Comparison of ENCODE assay signal across 9 cellular contexts in the genomic region with DNA sequence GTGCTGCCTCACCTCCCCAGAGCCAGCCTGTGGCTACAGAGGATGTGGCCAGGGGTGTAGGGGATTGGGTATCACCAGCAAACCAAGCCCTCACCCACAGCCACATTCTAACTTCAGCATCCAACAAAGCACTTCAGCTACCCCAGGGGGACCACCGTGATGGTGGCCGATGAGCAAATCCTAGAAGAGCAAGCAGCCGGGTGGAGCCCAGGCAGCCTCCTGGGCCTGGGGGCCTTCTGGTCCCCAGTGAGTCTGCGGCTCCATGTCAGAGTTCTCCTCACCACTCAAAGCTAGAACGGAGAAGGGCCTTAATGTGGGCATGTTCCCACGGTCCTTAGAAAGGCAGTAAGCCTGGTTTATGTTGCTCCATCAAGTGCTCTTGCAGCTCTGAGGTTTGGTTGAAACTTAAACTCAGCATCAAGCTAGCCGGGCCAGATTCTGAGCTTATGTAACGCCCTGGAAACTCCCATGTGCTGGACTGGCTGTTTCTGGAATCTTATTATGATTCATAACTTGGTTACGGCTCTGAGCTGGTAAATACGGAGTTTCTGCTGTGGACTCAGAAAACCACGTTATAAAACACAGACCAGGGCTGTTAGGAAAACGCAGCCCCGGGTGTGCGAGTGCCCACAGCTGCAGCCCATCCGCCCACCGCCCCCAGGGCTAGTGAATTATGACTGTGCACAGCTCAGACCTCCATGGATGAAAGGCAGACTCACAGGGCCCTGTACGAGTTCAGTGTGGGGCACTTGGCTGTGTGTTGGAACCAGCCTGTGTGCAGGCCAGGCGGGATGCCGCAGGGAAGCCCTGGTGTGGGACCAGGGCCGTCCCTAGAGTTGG.
DNase-seq lines count a peak whose midpoint lies in the region; ATAC-seq, FAIRE-seq and TF ChIP-seq lines count a peak whose summit lies in the region.
"Had no signal": no experiment of that assay in that cellular context is flagged by ENCODE, and none has a peak within 500 bp of the region (broad histone marks: within the 10 kb centered on the region; RNA-seq: fewer than 3 reads in every experiment).

No MANE protein-coding gene starts in this region.

- H3K4me1 ChIP-seq in RWPE2 (ENCODE audit: insufficient read depth, poor library complexity, severe bottlenecking), result peaks cover 3% of the 10 kb centered on the region
- peaks cover 0 to 12% (median 2%) of the 10 kb centered on the region in 12 donors for H3K4me1 ChIP-seq in heart left ventricle

- no peak for FAIRE-seq in D721Med (lab: Jason Lieb, UNC)

- DNase-seq in RWPE2 (ENCODE audit: low spot score), result no peak
- peak in 2 of 5 donors; percentile 34 to 42 for DNase-seq in heart left ventricle
- peak; percentile 28 for DNase-seq in stimulated activated naive CD8-positive, alpha-beta T cell treated with anti-CD3 and anti-CD28 coated beads, Interleukin-15, Interleukin-2, amounts not matched to agents 100 U/mL and 50 U/mL, for 24 hours
- DNase-seq in D721Med (ENCODE audit: insufficient read length, low spot score), result no peak
- no peak for DNase-seq in NCI-H1092 treated with DMSO at 0.1 percent for 48 hours (lab: John Stamatoyannopoulos, UW)
- no peak for DNase-seq in activated naive CD4-positive, alpha-beta T cell treated with anti-CD3 and anti-CD28 coated beads, Interleukin-2, amount 50 U/mL, for 16 hours

- H3K36me3 ChIP-seq in RWPE2 (ENCODE audit: low read depth), result no peaks in the 10 kb centered on the region
- no peaks in the 10 kb centered on the region for H3K36me3 ChIP-seq in heart left ventricle

- ATAC-seq in GM18909 (IDR thresholded peaks at IDR 0.05; ENCODE audit: poor library complexity, unreplicated experiment), result peak; percentile 74
- peak; percentile 67 for ATAC-seq in HG02678 (IDR thresholded peaks at IDR 0.05; ENCODE audit: unreplicated experiment)
- ATAC-seq in RWPE2 (ENCODE audit: low read depth), result peak; percentile 65
- peak; percentile 21 to 60 (median 38) for ATAC-seq in heart left ventricle
- peak; percentile 45 for ATAC-seq in stimulated activated naive CD8-positive, alpha-beta T cell treated with anti-CD3 and anti-CD28 coated beads, Interleukin-15, Interleukin-2, amounts not matched to agents 100 U/mL and 50 U/mL, for 24 hours

- TF ChIP-seq CTCF in RWPE2 (IDR thresholded peaks at IDR 0.05; ENCODE audit: poor library complexity, severe bottlenecking) (no peak), heart left ventricle (IDR thresholded peaks at IDR 0.05) (no peak), D721Med (IDR thresholded peaks at IDR 0.05; ENCODE audit: insufficient read depth, missing control alignments) (no peak)

- H3K4me3 ChIP-seq in RWPE2 (ENCODE audit: severe bottlenecking) (no peak overlapping the region), heart left ventricle (no peak overlapping the region)

- no peaks in the 10 kb centered on the region for H3K9me3 ChIP-seq in RWPE2 (ENCODE audit: severe bottlenecking)
- H3K9me3 ChIP-seq in heart left ventricle, result no peaks in the 10 kb centered on the region

- H3K27ac ChIP-seq in RWPE2 (ENCODE audit: poor library complexity, severe bottlenecking) (no peak overlapping the region), heart left ventricle (peak overlapping the region in 8 of 12 donors; percentile 27 to 86 (median 74))
- H3K27ac ChIP-seq: VCaP had no signal

- TF ChIP-seq POLR2A in heart left ventricle (IDR thresholded peaks at IDR 0.05), result no peak

- intact Hi-C loops in heart left ventricle (cut with DNase I), result loop anchor here in 2 of 10 donors (10.0 kb wide), 1 partner anchor 579 kb away; no protein-coding TSS in a partner anchor

- 63 to 82% (median 79%) methylated on average over 12 to 20 of the region's 20 CpGs for WGBS in heart left ventricle, 4 donors

- H3K27me3 ChIP-seq in RWPE2 (ENCODE audit: insufficient read depth, poor library complexity, severe bottlenecking), result no peaks in the 10 kb centered on the region
- no peaks in the 10 kb centered on the region for H3K27me3 ChIP-seq in heart left ventricle
